8 cellular contexts compared by ENCODE assay signal in the genomic region with DNA sequence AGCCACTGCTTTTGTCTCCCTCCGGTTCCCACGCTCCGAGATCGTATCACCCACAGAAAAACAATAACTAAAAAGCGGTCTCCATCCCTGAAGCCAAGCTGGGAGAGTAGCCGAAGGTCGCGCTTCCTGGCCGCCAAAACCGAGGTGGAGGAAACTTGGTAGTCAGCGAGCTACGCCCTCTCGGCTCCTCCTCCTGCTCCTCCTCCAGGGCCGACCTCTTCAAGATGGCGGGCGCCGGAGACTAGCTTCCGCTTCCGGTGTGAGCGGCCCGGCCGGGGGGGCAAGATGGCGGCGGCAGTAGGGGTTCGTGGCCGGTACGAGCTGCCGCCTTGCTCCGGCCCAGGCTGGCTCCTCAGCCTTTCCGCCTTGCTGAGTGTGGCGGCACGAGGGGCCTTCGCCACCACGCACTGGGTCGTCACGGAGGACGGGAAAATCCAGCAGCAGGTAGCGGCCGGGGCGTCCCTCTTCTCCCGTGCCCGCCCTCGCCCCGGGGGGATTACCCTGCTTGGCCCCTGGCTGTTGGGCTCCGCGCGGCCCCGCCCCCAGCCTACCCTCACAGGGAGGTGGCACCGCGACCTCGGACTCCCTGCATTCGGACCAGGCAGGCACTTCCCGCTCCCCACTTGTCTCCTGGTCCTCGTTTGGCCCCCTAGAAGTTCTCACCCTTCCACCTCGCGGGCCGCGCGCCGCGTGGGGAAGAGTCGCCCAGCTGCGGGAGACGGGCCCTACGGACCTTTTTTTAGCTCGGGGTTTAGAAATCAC. TPM values are rescaled to one million over a fixed set of nuclear protein-coding genes. Genes with fewer than 3 reads are reported as not detected.
DNase-seq lines count a peak whose midpoint lies in the region; ATAC-seq and TF ChIP-seq lines count a peak whose summit lies in the region.

A gene with protein sequence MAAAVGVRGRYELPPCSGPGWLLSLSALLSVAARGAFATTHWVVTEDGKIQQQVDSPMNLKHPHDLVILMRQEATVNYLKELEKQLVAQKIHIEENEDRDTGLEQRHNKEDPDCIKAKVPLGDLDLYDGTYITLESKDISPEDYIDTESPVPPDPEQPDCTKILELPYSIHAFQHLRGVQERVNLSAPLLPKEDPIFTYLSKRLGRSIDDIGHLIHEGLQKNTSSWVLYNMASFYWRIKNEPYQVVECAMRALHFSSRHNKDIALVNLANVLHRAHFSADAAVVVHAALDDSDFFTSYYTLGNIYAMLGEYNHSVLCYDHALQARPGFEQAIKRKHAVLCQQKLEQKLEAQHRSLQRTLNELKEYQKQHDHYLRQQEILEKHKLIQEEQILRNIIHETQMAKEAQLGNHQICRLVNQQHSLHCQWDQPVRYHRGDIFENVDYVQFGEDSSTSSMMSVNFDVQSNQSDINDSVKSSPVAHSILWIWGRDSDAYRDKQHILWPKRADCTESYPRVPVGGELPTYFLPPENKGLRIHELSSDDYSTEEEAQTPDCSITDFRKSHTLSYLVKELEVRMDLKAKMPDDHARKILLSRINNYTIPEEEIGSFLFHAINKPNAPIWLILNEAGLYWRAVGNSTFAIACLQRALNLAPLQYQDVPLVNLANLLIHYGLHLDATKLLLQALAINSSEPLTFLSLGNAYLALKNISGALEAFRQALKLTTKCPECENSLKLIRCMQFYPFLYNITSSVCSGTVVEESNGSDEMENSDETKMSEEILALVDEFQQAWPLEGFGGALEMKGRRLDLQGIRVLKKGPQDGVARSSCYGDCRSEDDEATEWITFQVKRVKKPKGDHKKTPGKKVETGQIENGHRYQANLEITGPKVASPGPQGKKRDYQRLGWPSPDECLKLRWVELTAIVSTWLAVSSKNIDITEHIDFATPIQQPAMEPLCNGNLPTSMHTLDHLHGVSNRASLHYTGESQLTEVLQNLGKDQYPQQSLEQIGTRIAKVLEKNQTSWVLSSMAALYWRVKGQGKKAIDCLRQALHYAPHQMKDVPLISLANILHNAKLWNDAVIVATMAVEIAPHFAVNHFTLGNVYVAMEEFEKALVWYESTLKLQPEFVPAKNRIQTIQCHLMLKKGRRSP (plus strand): TSS at position 251 of the 762 bp plus-strand sequence. CDS start 35 bp downstream, at position 286.

- peak within 1 kb of the TSS; percentile 93 for H3K27ac ChIP-seq in osteoblast (ENCODE audit: low read depth, low read length)
- H3K27ac ChIP-seq in thoracic aorta, result peak within 1 kb of the TSS; percentile 69 to 81

- peak within 1 kb of the TSS; percentile 77 for H3K4me3 ChIP-seq in GM08714 (ENCODE audit: low read length)
- peak within 1 kb of the TSS; percentile 97 for H3K4me3 ChIP-seq in osteoblast (ENCODE audit: insufficient read depth, low read length)
- peak within 1 kb of the TSS; percentile 88 for H3K4me3 ChIP-seq in thoracic aorta

- peaks cover 3% of the 10 kb centered on the region for H3K36me3 Mint-ChIP-seq in activated naive CD8-positive, alpha-beta T cell
- H3K36me3 Mint-ChIP-seq in glutamatergic neuron (ENCODE audit: unreplicated experiment), result no peaks in the 10 kb centered on the region

- H3K27me3 Mint-ChIP-seq in activated naive CD8-positive, alpha-beta T cell, result no peaks in the 10 kb centered on the region
- H3K27me3 Mint-ChIP-seq in glutamatergic neuron (ENCODE audit: unreplicated experiment), result peaks cover 3% of the 10 kb centered on the region

- TF ChIP-seq CTCF in glutamatergic neuron (IDR thresholded peaks at IDR 0.05; ENCODE audit: partially characterized antibody, unreplicated experiment) (no peak), osteoblast (IDR thresholded peaks at IDR 0.05; ENCODE audit: extremely low read depth, low read depth, low read length) (no peak), thoracic aorta (IDR thresholded peaks at IDR 0.05) (no peak)

- H3K27me3 ChIP-seq in osteoblast (ENCODE audit: insufficient read depth, low read length) (no peaks in the 10 kb centered on the region), thoracic aorta (replicated peaks; ENCODE audit: insufficient read depth) (no peaks in the 10 kb centered on the region)

- DNase-seq in NCI-H1092 treated with DMSO at 0.1 percent for 48 hours (lab: John Stamatoyannopoulos, UW) (peak; percentile 94), SKM-1 treated with dmso at 0.1 percent for 144 hours (lab: John Stamatoyannopoulos, UW; ENCODE audit: unreplicated experiment) (peak; percentile 91), glutamatergic neuron (peak; percentile 96), osteoblast (ENCODE audit: insufficient read length, low spot score, missing footprints) (peak; percentile 94), thoracic aorta (ENCODE audit: low spot score) (peak; percentile 84)

- peaks cover 51% of the 10 kb centered on the region for H3K4me1 Mint-ChIP-seq in activated naive CD8-positive, alpha-beta T cell (ENCODE audit: low read depth)
- H3K4me1 Mint-ChIP-seq in glutamatergic neuron (ENCODE audit: low read depth, unreplicated experiment), result peaks cover 11% of the 10 kb centered on the region

- ATAC-seq in HG02610 (IDR thresholded peaks at IDR 0.05; ENCODE audit: unreplicated experiment), result peak; percentile 95
- peak; percentile 94 for ATAC-seq in thoracic aorta (ENCODE audit: insufficient number of reproducible peaks, low FRiP score, low read depth)

- H3K4me1 ChIP-seq in osteoblast (ENCODE audit: insufficient read depth, low read length) (peaks cover 14% of the 10 kb centered on the region), thoracic aorta (ENCODE audit: control insufficient read depth in 1 of 2, low read depth in 2 of 2) (peaks cover 14 to 25% of the 10 kb centered on the region in 2 donors)

- peak within 1 kb of the TSS; percentile 94 for H3K4me2 ChIP-seq in osteoblast (ENCODE audit: insufficient read depth, low read length)

- peak within 1 kb of the TSS; percentile 95 for H3K27ac Mint-ChIP-seq in activated naive CD8-positive, alpha-beta T cell
- H3K27ac Mint-ChIP-seq in glutamatergic neuron (ENCODE audit: unreplicated experiment), result peak within 1 kb of the TSS; percentile 91

- peaks cover 51% of the 10 kb centered on the region for H3K79me2 ChIP-seq in osteoblast (ENCODE audit: insufficient read depth, low read length)

- H3K9me3 Mint-ChIP-seq in activated naive CD8-positive, alpha-beta T cell (ENCODE audit: low read depth), result no peaks in the 10 kb centered on the region
- peaks cover 8% of the 10 kb centered on the region for H3K9me3 Mint-ChIP-seq in glutamatergic neuron (ENCODE audit: unreplicated experiment)

- H3K36me3 ChIP-seq in osteoblast (ENCODE audit: insufficient read depth, low read length) (no peaks in the 10 kb centered on the region), thoracic aorta (no peaks in the 10 kb centered on the region)

- H3K4me3 Mint-ChIP-seq in activated naive CD8-positive, alpha-beta T cell, result peak within 1 kb of the TSS; percentile 98
- H3K4me3 Mint-ChIP-seq in glutamatergic neuron (ENCODE audit: unreplicated experiment), result peak within 1 kb of the TSS; percentile 97

- peaks cover 24% of the 10 kb centered on the region for H4K20me1 ChIP-seq in osteoblast (ENCODE audit: insufficient read depth, low read length)

- H3K9me3 ChIP-seq in osteoblast (ENCODE audit: low read depth, low read length) (no peaks in the 10 kb centered on the region), thoracic aorta (no peaks in the 10 kb centered on the region)

- peak within 1 kb of the TSS; percentile 97 for H2AFZ ChIP-seq in osteoblast (ENCODE audit: low read length)

RNA-seq across cellular contexts. Expression of the gene that starts here (rescaled TPM):
- total RNA-seq in glutamatergic neuron (ENCODE audit: unreplicated experiment) (92.0 TPM), osteoblast (77.4 and 88.7 TPM in 2 replicates), thoracic aorta (100 to 1,000 TPM; 105 to 126 TPM)

Comparison
In these comparisons a context has a peak if more than half of its experiments do, and no peak if none do; other contexts are left out.
1. Peak in every context shown above with its lines: DNase-seq, ATAC-seq, H3K4me3 ChIP-seq and H3K27ac ChIP-seq.